In the genomic region with DNA sequence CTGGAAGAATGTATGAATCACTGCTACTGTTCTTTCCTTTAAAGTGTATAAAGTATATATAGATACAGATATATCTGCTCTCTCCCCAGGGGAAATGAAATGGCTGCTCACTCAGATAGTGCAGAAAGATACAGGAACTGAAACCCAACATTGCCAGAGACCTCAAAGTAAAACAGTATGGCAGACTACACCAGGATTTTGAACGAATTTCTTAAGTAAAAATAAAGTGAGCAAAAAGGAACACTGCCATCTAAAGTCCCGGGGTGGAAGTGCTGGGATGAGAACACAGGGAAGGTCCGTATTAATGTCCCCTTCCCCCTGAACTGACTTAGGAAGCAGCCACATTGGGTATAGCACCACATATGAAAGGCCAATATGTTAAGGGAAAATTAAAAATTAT, we compare ENCODE assay signal across 1 cellular context.
TF ChIP-seq lines count a peak whose summit lies in the region.

No MANE protein-coding gene starts in this region.

TF ChIP-seq in GM12878, 131 proteins besides CTCF, POLR2A, EP300 and RAD21 (continued from another document):
- TF ChIP-seq NKRF (conservative IDR thresholded peaks at IDR 0.05) (no peak), SMAD1 (IDR thresholded peaks at IDR 0.05; ENCODE audit: low read depth, partially characterized antibody) (no peak), FOS (IDR thresholded peaks at IDR 0.05; ENCODE audit: borderline replicate concordance, extremely low read depth, insufficient read length) (no peak)
- TF ChIP-seq, protein P1, sequence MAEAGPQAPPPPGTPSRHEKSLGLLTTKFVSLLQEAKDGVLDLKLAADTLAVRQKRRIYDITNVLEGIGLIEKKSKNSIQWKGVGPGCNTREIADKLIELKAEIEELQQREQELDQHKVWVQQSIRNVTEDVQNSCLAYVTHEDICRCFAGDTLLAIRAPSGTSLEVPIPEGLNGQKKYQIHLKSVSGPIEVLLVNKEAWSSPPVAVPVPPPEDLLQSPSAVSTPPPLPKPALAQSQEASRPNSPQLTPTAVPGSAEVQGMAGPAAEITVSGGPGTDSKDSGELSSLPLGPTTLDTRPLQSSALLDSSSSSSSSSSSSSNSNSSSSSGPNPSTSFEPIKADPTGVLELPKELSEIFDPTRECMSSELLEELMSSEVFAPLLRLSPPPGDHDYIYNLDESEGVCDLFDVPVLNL (IDR thresholded peaks at IDR 0.05; ENCODE audit: low read depth, low read length): no peak
